ENCODE assay signal across 24 cellular contexts in the genomic region with DNA sequence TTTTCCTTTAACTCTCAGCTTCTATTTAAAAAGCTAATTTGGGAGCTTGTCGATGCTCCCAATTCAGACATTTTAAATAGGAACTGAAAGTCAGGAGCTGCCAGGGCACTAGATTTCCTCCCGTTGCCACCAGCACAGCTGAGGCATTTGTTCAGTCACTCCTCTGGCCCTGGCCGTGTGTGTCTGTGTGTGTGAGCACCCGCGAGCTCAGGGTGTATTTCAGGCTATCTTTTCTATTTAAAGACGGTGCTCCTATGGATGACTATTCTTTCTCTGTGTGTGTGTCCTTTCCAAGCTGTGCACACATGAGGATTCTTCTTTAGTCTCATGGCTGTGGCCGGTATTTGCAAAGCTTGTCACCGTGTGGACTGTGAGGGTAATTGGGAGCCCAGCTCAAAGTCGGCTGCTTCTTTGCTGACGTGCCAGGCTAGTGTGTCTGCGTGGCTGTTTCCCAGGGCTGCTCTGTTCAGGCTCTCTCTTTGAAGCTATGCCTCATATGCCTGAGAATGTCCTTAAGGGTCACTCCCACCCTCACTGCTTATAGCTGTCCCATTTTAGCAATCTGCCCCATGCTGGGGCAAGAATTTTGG. TPM values are rescaled to one million over a fixed set of nuclear protein-coding genes. Genes with fewer than 3 reads are reported as not detected.
DNase-seq lines count a peak whose midpoint lies in the region; ATAC-seq and TF ChIP-seq lines count a peak whose summit lies in the region.
"Had no signal": no experiment of that assay in that cellular context is flagged by ENCODE, and none has a peak within 500 bp of the region (broad histone marks: within the 10 kb centered on the region; RNA-seq: fewer than 3 reads in every experiment).

No MANE protein-coding gene starts in this region.

- no peak overlapping the region for H3K18ac ChIP-seq in neuronal stem cell (ENCODE audit: low read length)

- H3K4me1 Mint-ChIP-seq in type B pancreatic cell (ENCODE audit: unreplicated experiment) = no peaks in the 10 kb centered on the region

- peaks cover 0 to 62% (median 14%) of the 10 kb centered on the region in 7 donors for H3K27me3 ChIP-seq in heart right ventricle
- peaks cover 13 to 85% (median 34%) of the 10 kb centered on the region in 3 experiments for H3K27me3 ChIP-seq in neuronal stem cell (ENCODE audit: control insufficient read depth in 3 of 3, insufficient read depth in 3 of 3, low read depth in 1 of 3, low read length in 3 of 3)

- WGBS in heart right ventricle, 2 donors = 37 to 45% methylated on average over 11 of the region's 11 CpGs
- WGBS in neuronal stem cell (ENCODE audit: extremely low coverage in 2 of 2, insufficient read length in 2 of 2, insufficient replicate concordance in 1 of 2), 2 donors = no CpG with 5 or more reads among the region's 11 CpGs

- H3K9me3 Mint-ChIP-seq in type B pancreatic cell = no peaks in the 10 kb centered on the region
- H3K9me3 Mint-ChIP-seq: activated B cell treated with CpG ODN at 0.5 μM for 24 hours; activated CD8-positive, alpha-beta T cell treated with anti-CD3 and anti-CD28 coated beads for 36 hours had no signal

- no peaks in the 10 kb centered on the region for H3K9me3 ChIP-seq in heart right ventricle
- H3K9me3 ChIP-seq in neuronal stem cell (replicated peaks in 1 of 2; ENCODE audit: control insufficient read depth in 2 of 2, insufficient read depth in 1 of 2, low read depth in 1 of 2, low read length in 2 of 2) = no peaks in the 10 kb centered on the region
- H3K9me3 ChIP-seq: A549, adrenal gland, BLaER1, SK-N-SH, suprapubic skin had no signal

- H3K14ac ChIP-seq in neuronal stem cell (ENCODE audit: low read length) = no peak overlapping the region

- H3K27ac ChIP-seq in heart right ventricle = peak overlapping the region in 9 of 10 donors; percentile 14 to 90 (median 77)
- no peak overlapping the region for H3K27ac ChIP-seq in neuronal stem cell (replicated peaks; ENCODE audit: low read length)
- H3K27ac ChIP-seq: A549, adrenal gland, BLaER1, suprapubic skin had no signal

- H2BK5ac ChIP-seq in neuronal stem cell (ENCODE audit: low read length) = no peak overlapping the region

- H2BK15ac ChIP-seq in neuronal stem cell (ENCODE audit: low read length) = no peak overlapping the region

- H3K4me3 ChIP-seq in heart right ventricle (no peak overlapping the region), neuronal stem cell (ENCODE audit: low read length in 2 of 2) (no peak overlapping the region)
- H3K4me3 ChIP-seq: A549, adrenal gland, BLaER1, suprapubic skin had no signal

- peak in 1 of 2 donors; percentile 17 for DNase-seq in heart right ventricle
- DNase-seq in cardiac septum (ENCODE audit: low spot score) = no peak
- peak in 22 of 42 donors; percentile 11 to 68 (median 30) for DNase-seq in head of caudate nucleus
- peak in 6 of 10 donors; percentile 19 to 90 (median 68) for DNase-seq in posterior cingulate gyrus
- no peak for DNase-seq in type B pancreatic cell (ENCODE audit: extremely low spot score, unreplicated experiment)
- no peak for DNase-seq in DMS 273 treated with DMSO at 0.1 percent for 48 hours (lab: John Stamatoyannopoulos, UW)
- DNase-seq in putamen (ENCODE audit: low spot score) = no peak
- no peak for DNase-seq in neuronal stem cell (ENCODE audit: low spot score)
- DNase-seq: activated B cell treated with CpG ODN at 0.5 μM for 24 hours; activated CD8-positive, alpha-beta T cell treated with anti-CD3 and anti-CD28 coated beads for 36 hours; activated gamma-delta T cell treated with Interleukin-2 at 50 U/mL for 16 hours; adrenal gland; Calu3; effector memory CD4-positive, alpha-beta T cell; KBM-7; NCI-H1048; NCI-H187 treated with DMSO at 0.1 percent for 48 hours; NCI-H2227 treated with DMSO at 0.1 percent for 48 hours; NCI-H774; SK-N-SH had no signal

- no peaks in the 10 kb centered on the region for H3K36me3 ChIP-seq in heart right ventricle
- H3K36me3 ChIP-seq in neuronal stem cell (replicated peaks in 1 of 2; ENCODE audit: control insufficient read depth in 2 of 2, insufficient read depth in 2 of 2, low read length in 2 of 2) = no peaks in the 10 kb centered on the region
- H3K36me3 ChIP-seq: adrenal gland, BLaER1, suprapubic skin had no signal

- H3K4me1 ChIP-seq in heart right ventricle (peaks cover 6 to 47% (median 32%) of the 10 kb centered on the region in 9 donors), neuronal stem cell (ENCODE audit: control insufficient read depth in 2 of 2, insufficient read depth in 1 of 2, low read depth in 1 of 2, low read length in 2 of 2) (peaks cover 4 to 8% of the 10 kb centered on the region in 2 donors)

- H2BK120ac ChIP-seq in neuronal stem cell (ENCODE audit: low read depth, low read length) = no peak overlapping the region

- intact Hi-C loops in heart right ventricle (cut with DNase I) (loop anchor here in 9 of 10 donors (2.0 to 10.0 kb wide), 11 partner anchors 110 to 345 kb away; no protein-coding TSS in a partner anchor), cardiac septum (cut with DNase I) (loop anchor here (2.0 to 5.0 kb wide), 4 partner anchors 90 to 344 kb away; no protein-coding TSS in a partner anchor), head of caudate nucleus (cut with DNase I) (no loop called here), posterior cingulate gyrus (cut with DNase I) (loop anchor here (5.0 kb wide), 1 partner anchor 280 kb away; no protein-coding TSS in a partner anchor)

- H3K23ac ChIP-seq in neuronal stem cell (ENCODE audit: low read depth, low read length, poor library complexity) = no peak overlapping the region

- H3K36me3 Mint-ChIP-seq in type B pancreatic cell = no peaks in the 10 kb centered on the region

- H3K9ac ChIP-seq in neuronal stem cell (ENCODE audit: low read depth, low read length, poor library complexity) = no peak overlapping the region
- H3K9ac ChIP-seq: BLaER1, SK-N-SH had no signal

- no peak overlapping the region for H4K8ac ChIP-seq in neuronal stem cell (ENCODE audit: low read depth, low read length)

- no peak overlapping the region for H3K4ac ChIP-seq in neuronal stem cell (ENCODE audit: low read length)

- H2AFZ ChIP-seq in neuronal stem cell (ENCODE audit: low read length) = no peak overlapping the region

- H3K27ac Mint-ChIP-seq in type B pancreatic cell = no peak overlapping the region
- H3K27ac Mint-ChIP-seq: activated B cell treated with CpG ODN at 0.5 μM for 24 hours; activated CD8-positive, alpha-beta T cell treated with anti-CD3 and anti-CD28 coated beads for 36 hours had no signal

- peaks cover 83% of the 10 kb centered on the region for H3K27me3 Mint-ChIP-seq in type B pancreatic cell

- H2BK12ac ChIP-seq in neuronal stem cell (ENCODE audit: low read length) = no peak overlapping the region

- TF ChIP-seq CTCF in heart right ventricle (IDR thresholded peaks at IDR 0.05) = no peak
- no peak for TF ChIP-seq CTCF in type B pancreatic cell (conservative IDR thresholded peaks at IDR 0.05)

- H4K91ac ChIP-seq in neuronal stem cell (ENCODE audit: low read depth, low read length, poor library complexity) = no peak overlapping the region

- H2AK5ac ChIP-seq in neuronal stem cell (ENCODE audit: low read depth, low read length) = no peak overlapping the region

- H3K4me3 Mint-ChIP-seq in type B pancreatic cell = peak overlapping the region; percentile 72
- H3K4me3 Mint-ChIP-seq: activated B cell treated with CpG ODN at 0.5 μM for 24 hours; activated CD8-positive, alpha-beta T cell treated with anti-CD3 and anti-CD28 coated beads for 36 hours had no signal

- peak in 4 of 8 donors; percentile 1 to 38 (median 28) for ATAC-seq in heart right ventricle
- ATAC-seq: A549; activated CD8-positive, alpha-beta T cell treated with anti-CD3 and anti-CD28 coated beads for 36 hours; esophagus mucosa had no signal

- H3K79me1 ChIP-seq in neuronal stem cell (ENCODE audit: low read depth, low read length) = no peaks in the 10 kb centered on the region

- no peak overlapping the region for H3K4me2 ChIP-seq in neuronal stem cell (ENCODE audit: insufficient read depth, low read length, poor library complexity, severe bottlenecking)
- H3K4me2 ChIP-seq: A549, BLaER1, SK-N-SH had no signal

RNA-seq across cellular contexts. Expression of a gene that starts 3.0 kb away (rescaled TPM):
- total RNA-seq in heart right ventricle = 10 to 100 TPM in 9 of 10 donors, 1 to 10 TPM in 1; 9.9 to 24.7 (median 15.9) TPM
- 1 to 10 TPM; 3.5 to 8.0 TPM for polyA plus RNA-seq in heart right ventricle
- total RNA-seq in cardiac septum = 14.2 TPM
- 1.2 and 2.2 TPM in 2 replicates for total RNA-seq in type B pancreatic cell (ENCODE audit: low replicate concordance)
- 0.17 TPM for polyA plus RNA-seq in neuronal stem cell (2013, experiment 1 of 2)
- 0.14 TPM for polyA plus RNA-seq in neuronal stem cell (2013, experiment 2 of 2)
- total RNA-seq: activated CD8-positive, alpha-beta T cell treated with anti-CD3 and anti-CD28 coated beads for 36 hours had no signal
- polyA plus RNA-seq: A549, SK-N-SH had no signal

Comparison
In these comparisons a context has a peak if more than half of its experiments do, and no peak if none do; other contexts are left out.
1. DNase-seq: peak in head of caudate nucleus (22 of 42) and posterior cingulate gyrus (6 of 10); none in cardiac septum (single experiment), type B pancreatic cell (single experiment), DMS 273 treated with DMSO at 0.1 percent for 48 hours (single experiment), putamen (single experiment) and neuronal stem cell (single experiment).